In genomic region chr1:160342953-160343869, GRCh38 we compare ENCODE assay signal across 1 cellular context.
TF ChIP-seq lines count a peak whose summit lies in the region.

COPA (minus strand) TSS chr1:160343250; CDS start chr1:160343170, 80 bp downstream.
NCSTN (plus strand) TSS chr1:160343383; CDS start chr1:160343397, 14 bp downstream.

TF ChIP-seq in HepG2, 621 proteins besides CTCF, POLR2A, EP300 and RAD21 (continued from another document and continues in another):
- TF ChIP-seq PATZ1 (CRISPR knock-in tag; IDR thresholded peaks at IDR 0.05): peak; percentile 90
- TF ChIP-seq ARNT2 (CRISPR knock-in tag; IDR thresholded peaks at IDR 0.05; ENCODE audit: low read depth): no peak; the same call in 1 of the 2 replicates
- no peak for TF ChIP-seq PHB2 (IDR thresholded peaks at IDR 0.05; ENCODE audit: partially characterized antibody)
- TF ChIP-seq ZNF143 (CRISPR knock-in tag; IDR thresholded peaks at IDR 0.05): no peak
- TF ChIP-seq SUZ12 (IDR thresholded peaks at IDR 0.05; ENCODE audit: low read depth, low read length): no peak
- no peak for TF ChIP-seq MTF1 (CRISPR knock-in tag; IDR thresholded peaks at IDR 0.05)
- peak; percentile 96 for TF ChIP-seq ELF1 (CRISPR knock-in tag; IDR thresholded peaks at IDR 0.05)
- TF ChIP-seq ZBTB34 (CRISPR knock-in tag; IDR thresholded peaks at IDR 0.05): no peak
- TF ChIP-seq LCORL (IDR thresholded peaks at IDR 0.05): no peak
- TF ChIP-seq LCORL (CRISPR knock-in tag; IDR thresholded peaks at IDR 0.05): peak; percentile 70
- TF ChIP-seq POLR2AphosphoS2 (IDR thresholded peaks at IDR 0.05; ENCODE audit: low read depth, low read length): no peak
- no peak for TF ChIP-seq SP1 (IDR thresholded peaks at IDR 0.05)
- TF ChIP-seq SP1 (CRISPR knock-in tag; IDR thresholded peaks at IDR 0.05): no peak
- no peak for TF ChIP-seq JARID2 (CRISPR knock-in tag; IDR thresholded peaks at IDR 0.05; ENCODE audit: insufficient replicate concordance)
- TF ChIP-seq ZNF546 (CRISPR knock-in tag; conservative IDR thresholded peaks at IDR 0.05): no peak
- no peak for TF ChIP-seq MLX (CRISPR knock-in tag; IDR thresholded peaks at IDR 0.05)
- peak; percentile 87 for TF ChIP-seq SRSF1 (optimal IDR thresholded peaks at IDR 0.05; ENCODE audit: low read depth, low read length)
- peak; percentile 79 for TF ChIP-seq ZNF33B (CRISPR knock-in tag; IDR thresholded peaks at IDR 0.05)
- TF ChIP-seq SOX6 (IDR thresholded peaks at IDR 0.05): no peak
- peak; percentile 66 for TF ChIP-seq SOX6 (CRISPR knock-in tag; IDR thresholded peaks at IDR 0.05)
- TF ChIP-seq MZF1 (CRISPR knock-in tag; IDR thresholded peaks at IDR 0.05; ENCODE audit: borderline replicate concordance): no peak
- TF ChIP-seq ZNF543 (CRISPR knock-in tag; IDR thresholded peaks at IDR 0.05): peak; percentile 63; the same call in 1 of the 2 replicates
- TF ChIP-seq ZNF367 (CRISPR knock-in tag; IDR thresholded peaks at IDR 0.05; ENCODE audit: borderline replicate concordance): no peak
- no peak for TF ChIP-seq PRDM4 (CRISPR knock-in tag; IDR thresholded peaks at IDR 0.05; ENCODE audit: borderline replicate concordance)
- TF ChIP-seq MTF2 (CRISPR knock-in tag; IDR thresholded peaks at IDR 0.05; ENCODE audit: borderline replicate concordance): no peak
- no peak for TF ChIP-seq ZNF451 (CRISPR knock-in tag; IDR thresholded peaks at IDR 0.05)
- TF ChIP-seq ETV5 (CRISPR knock-in tag; IDR thresholded peaks at IDR 0.05; ENCODE audit: borderline replicate concordance): peak; percentile 90
- no peak for TF ChIP-seq ELK4 (CRISPR knock-in tag; IDR thresholded peaks at IDR 0.05; ENCODE audit: borderline replicate concordance)
- no peak for TF ChIP-seq ZNF382 (CRISPR knock-in tag; IDR thresholded peaks at IDR 0.05; ENCODE audit: borderline replicate concordance)
- no peak for TF ChIP-seq ZXDC (CRISPR knock-in tag; IDR thresholded peaks at IDR 0.05)
- no peak for TF ChIP-seq THAP8 (CRISPR knock-in tag; IDR thresholded peaks at IDR 0.05; ENCODE audit: borderline replicate concordance)
- no peak for TF ChIP-seq MTERF4 (CRISPR knock-in tag; IDR thresholded peaks at IDR 0.05)
- no peak for TF ChIP-seq HHEX (CRISPR knock-in tag; IDR thresholded peaks at IDR 0.05)
- TF ChIP-seq PCBP1 (IDR thresholded peaks at IDR 0.05; ENCODE audit: borderline replicate concordance, low read depth, low read length): 0 out of 2 replicates have a peak, but pooled peaks have one; percentile 72
- no peak for TF ChIP-seq HOXA7 (CRISPR knock-in tag; IDR thresholded peaks at IDR 0.05)
- TF ChIP-seq ZC3H4 (CRISPR knock-in tag; IDR thresholded peaks at IDR 0.05; ENCODE audit: borderline replicate concordance): no peak
- TF ChIP-seq ZNF776 (CRISPR knock-in tag; IDR thresholded peaks at IDR 0.05): peak; percentile 74; the same call in 1 of the 2 replicates
- no peak for TF ChIP-seq ZNF780A (CRISPR knock-in tag; IDR thresholded peaks at IDR 0.05)
- TF ChIP-seq RBAK (CRISPR knock-in tag; IDR thresholded peaks at IDR 0.05): no peak
- TF ChIP-seq FOXC1 (CRISPR knock-in tag; IDR thresholded peaks at IDR 0.05; ENCODE audit: borderline replicate concordance): peak; percentile 81; the same call in 1 of the 2 replicates
- peak; percentile 72; the same call in 1 of the 2 replicates for TF ChIP-seq DR1 (CRISPR knock-in tag; IDR thresholded peaks at IDR 0.05)
- TF ChIP-seq IRF9 (CRISPR knock-in tag; IDR thresholded peaks at IDR 0.05; ENCODE audit: borderline replicate concordance): peak; percentile 81; the same call in 1 of the 2 replicates
- no peak for TF ChIP-seq IKZF1 (IDR thresholded peaks at IDR 0.05)
